20 cellular contexts compared by ENCODE assay signal in the genomic region with DNA sequence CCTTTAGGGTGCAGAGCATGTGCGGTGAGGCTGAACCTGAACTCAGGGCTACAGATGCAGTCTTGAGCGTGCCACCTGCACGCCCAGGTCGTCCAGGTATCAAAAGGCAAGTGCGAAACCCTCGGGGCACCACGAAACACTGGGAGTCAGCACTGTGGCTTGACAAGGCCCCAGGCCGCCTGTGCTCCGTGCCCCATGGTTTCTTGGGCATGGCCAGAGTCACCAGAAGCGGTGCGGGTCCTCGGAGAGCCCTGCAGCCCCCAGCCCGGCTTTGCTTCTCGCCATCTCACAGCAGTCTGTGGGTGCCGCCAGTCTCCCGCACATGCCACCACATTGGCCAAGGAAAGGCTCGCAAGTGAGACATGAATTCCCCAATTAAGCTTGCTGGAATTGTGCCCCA.
"Had no signal": no experiment of that assay in that cellular context is flagged by ENCODE, and none has a peak within 500 bp of the region (broad histone marks: within the 10 kb centered on the region; RNA-seq: fewer than 3 reads in every experiment).

No MANE protein-coding gene starts in this region.

- H3K4me2 ChIP-seq: KMS-11, SK-N-SH had no signal

- H3K27ac ChIP-seq: KMS-11, PC-9, SJSA1 had no signal

- H3K27me3 ChIP-seq: SJSA1 had no signal

- H3K9me3 ChIP-seq: SJSA1, SK-N-SH had no signal

- H3K36me3 ChIP-seq: SJSA1 had no signal

- DNase-seq: activated B cell treated with CpG ODN at 0.5 μM for 24 hours; activated CD4-positive, alpha-beta memory T cell treated with anti-CD3 and anti-CD28 coated beads for 36 hours; activated CD4-positive, alpha-beta T cell treated with anti-CD3 and anti-CD28 coated beads for 4 hours; activated CD4-positive, alpha-beta T cell treated with anti-CD3 and anti-CD28 coated beads, Interleukin-2, amount 50 U/mL, for 1 hour; activated CD4-positive, CD25-positive, alpha-beta regulatory T cell treated with anti-CD3 and anti-CD28 coated beads, Interleukin-2, amount 50 U/mL, for 72 hours; activated CD8-positive, alpha-beta memory T cell treated with anti-CD3 and anti-CD28 coated beads, Interleukin-2, amount 50 U/mL, for 4 hours; activated effector memory CD4-positive, alpha-beta T cell treated with Interleukin-2 at 50 U/mL for 16 hours; activated naive CD4-positive, alpha-beta T cell treated with anti-CD3 and anti-CD28 coated beads, Interleukin-2, amount 10 ng/mL, durations not matched to agents 7 days and 5 days; activated naive CD8-positive, alpha-beta T cell treated with anti-CD3 and anti-CD28 coated beads, Interleukin-2, amount 50 U/mL, for 24 hours; activated T-cell treated with anti-CD3 and anti-CD28 coated beads for 4 hours; activated T-cell treated with anti-CD3 and anti-CD28 coated beads, Interleukin-2, amount 50 U/mL, for 48 hours; central memory CD4-positive, alpha-beta T cell; MM.1S; MV-4-11; NCI-H187 treated with DMSO at 0.1 percent for 48 hours; NCI-H82; SK-N-SH had no signal

- ATAC-seq: activated naive CD8-positive, alpha-beta T cell treated with anti-CD3 and anti-CD28 coated beads, Interleukin-2, amount 50 U/mL, for 24 hours had no signal

- H3K4me3 ChIP-seq: PC-9, SJSA1 had no signal
